14 cellular contexts compared by ENCODE assay signal in genomic region chr1:44608141-44608540, GRCh38.
DNase-seq lines count a peak whose midpoint lies in the region; ATAC-seq and TF ChIP-seq lines count a peak whose summit lies in the region.
"Had no signal": no experiment of that assay in that cellular context is flagged by ENCODE, and none has a peak within 500 bp of the region (broad histone marks: within the 10 kb centered on the region; RNA-seq: fewer than 3 reads in every experiment).

No MANE protein-coding gene starts in this region.

- no peaks in the 10 kb centered on the region for H3K36me3 ChIP-seq in DND-41 (ENCODE audit: insufficient read depth, low read length)
- no peaks in the 10 kb centered on the region for H3K36me3 ChIP-seq in H7 (replicated peaks; ENCODE audit: control insufficient read depth, insufficient read depth, low read length)
- no peaks in the 10 kb centered on the region for H3K36me3 ChIP-seq in body of pancreas (replicated peaks in 1 of 2; ENCODE audit: insufficient read depth in 1 of 2, low read depth in 2 of 2)
- H3K36me3 ChIP-seq: esophagus squamous epithelium, suprapubic skin had no signal

- H2AFZ ChIP-seq in DND-41 (ENCODE audit: low read depth, low read length) = no peak overlapping the region

- ATAC-seq in DND-41 (ENCODE audit: insufficient read depth, low read depth) (no peak), GM18502 (IDR thresholded peaks at IDR 0.05; ENCODE audit: poor library complexity, unreplicated experiment) (no peak), GM18909 (IDR thresholded peaks at IDR 0.05; ENCODE audit: poor library complexity, unreplicated experiment) (no peak), body of pancreas (no peak)
- no peak for ATAC-seq in stimulated activated naive CD8-positive, alpha-beta T cell treated with anti-CD3 and anti-CD28 coated beads, Interleukin-15, Interleukin-2, amounts not matched to agents 100 U/mL and 50 U/mL, for 24 hours
- ATAC-seq: activated CD4-positive, CD25-positive, alpha-beta regulatory T cell treated with anti-CD3 and anti-CD28 coated beads, Interleukin-2, amount 50 U/mL, for 24 hours; sciatic nerve had no signal

- H4K20me1 ChIP-seq in DND-41 (ENCODE audit: insufficient read depth, low read length) = no peaks in the 10 kb centered on the region

- H3K27me3 ChIP-seq in DND-41 (ENCODE audit: insufficient read depth, low read length, poor library complexity) = peaks cover 6% of the 10 kb centered on the region
- H3K27me3 ChIP-seq in H7 (ENCODE audit: control insufficient read depth, insufficient read depth, low read length) = no peaks in the 10 kb centered on the region
- no peaks in the 10 kb centered on the region for H3K27me3 ChIP-seq in body of pancreas

- H3K4me2 ChIP-seq in DND-41 (ENCODE audit: insufficient read depth, low read length) = no peak overlapping the region

- no peaks in the 10 kb centered on the region for H3K79me2 ChIP-seq in DND-41 (ENCODE audit: insufficient read depth, low read length)

- H3K27ac ChIP-seq in DND-41 (ENCODE audit: low read length) (no peak overlapping the region), body of pancreas (no peak overlapping the region)
- H3K27ac ChIP-seq: esophagus squamous epithelium, suprapubic skin had no signal

- TF ChIP-seq POLR2A in body of pancreas (IDR thresholded peaks at IDR 0.05) = no peak

- 70 to 78% methylated on average over 6 of the region's 6 CpGs for WGBS in body of pancreas, 2 donors

- intact Hi-C loops in body of pancreas (cut with DNase I) = no loop called here

- DNase-seq in DND-41 (no peak), H7 (peak; percentile 67), SHP77 treated with DMSO at 0.1 percent for 48 hours (lab: John Stamatoyannopoulos, UW) (peak; percentile 31), fibroblast of villous mesenchyme (ENCODE audit: low read depth) (no peak), body of pancreas (no peak)
- no peak for DNase-seq in stimulated activated naive CD8-positive, alpha-beta T cell treated with anti-CD3 and anti-CD28 coated beads, Interleukin-15, Interleukin-2, amounts not matched to agents 100 U/mL and 50 U/mL, for 24 hours
- DNase-seq: esophagus squamous epithelium, islet precursor cell, NCI-H2227 treated with DMSO at 0.1 percent for 48 hours had no signal

- H3K4me1 ChIP-seq in DND-41 (ENCODE audit: insufficient read depth, low read length) (no peaks in the 10 kb centered on the region), body of pancreas (peaks cover 19% of the 10 kb centered on the region)
- H3K4me1 ChIP-seq: esophagus squamous epithelium, suprapubic skin had no signal

- no peak overlapping the region for H3K9ac ChIP-seq in DND-41 (ENCODE audit: low read depth, low read length)

- H3K4me3 ChIP-seq in DND-41 (ENCODE audit: low read depth in 1 of 2, low read length in 2 of 2) = no peak overlapping the region
- no peak overlapping the region for H3K4me3 ChIP-seq in H7 (ENCODE audit: insufficient read depth, low read depth, low read length)
- no peak overlapping the region for H3K4me3 ChIP-seq in fibroblast of villous mesenchyme (ENCODE audit: low read depth, low read length)
- no peak overlapping the region for H3K4me3 ChIP-seq in body of pancreas
- H3K4me3 ChIP-seq: esophagus squamous epithelium, suprapubic skin had no signal

- H3K9me3 ChIP-seq in DND-41 (ENCODE audit: insufficient read depth, low read length, severe bottlenecking) (no peaks in the 10 kb centered on the region), body of pancreas (no peaks in the 10 kb centered on the region)
- H3K9me3 ChIP-seq: esophagus squamous epithelium, suprapubic skin had no signal

- TF ChIP-seq CTCF in DND-41 (IDR thresholded peaks at IDR 0.05; ENCODE audit: borderline replicate concordance, extremely low read depth, low read length, poor library complexity, severe bottlenecking) (peak; percentile 47), fibroblast of villous mesenchyme (IDR thresholded peaks at IDR 0.05; ENCODE audit: insufficient read depth, low read depth, low read length) (peak; percentile 33), body of pancreas (IDR thresholded peaks at IDR 0.05) (no peak)

Comparison
In these comparisons a context has a peak if more than half of its experiments do, and no peak if none do; other contexts are left out.
1. DNase-seq: peak in H7 (single experiment) and SHP77 treated with DMSO at 0.1 percent for 48 hours (single experiment); none in DND-41 (single experiment), fibroblast of villous mesenchyme (single experiment), body of pancreas (0 of 4) and stimulated activated naive CD8-positive, alpha-beta T cell treated with anti-CD3 and anti-CD28 coated beads, Interleukin-15, Interleukin-2, amounts not matched to agents 100 U/mL and 50 U/mL, for 24 hours (single experiment).
2. CTCF ChIP-seq: peak in DND-41 (single experiment) and fibroblast of villous mesenchyme (single experiment); none in body of pancreas (0 of 7).